8 cellular contexts compared by ENCODE assay signal in the genomic region with DNA sequence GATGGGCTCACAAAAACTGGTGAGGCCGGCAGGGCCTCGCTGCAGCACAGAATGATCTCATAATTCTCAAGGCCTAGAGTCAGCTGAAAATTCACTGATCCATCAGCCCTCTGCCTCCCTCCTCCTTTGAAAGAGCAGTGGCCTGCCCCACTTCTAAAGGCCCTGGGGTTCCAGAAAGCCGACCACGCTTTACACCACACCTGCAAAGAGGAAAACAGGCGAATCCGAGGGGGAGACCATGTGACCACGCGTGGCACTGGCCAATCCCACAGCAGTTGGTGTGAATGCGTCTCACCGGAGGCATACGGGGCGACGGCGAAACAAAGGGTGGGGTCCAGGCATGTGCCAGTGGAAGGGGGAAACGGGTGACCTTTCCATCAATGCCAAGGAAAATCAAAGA.
DNase-seq lines count a peak whose midpoint lies in the region; ATAC-seq, FAIRE-seq and TF ChIP-seq lines count a peak whose summit lies in the region.
"Not testable (repeated sequence)": the region's sequence is repeated elsewhere in the genome, so short reads cannot be mapped to it uniquely, and the experiment has no call there.

No MANE protein-coding gene starts in this region.

- BruUV-seq in GM12878 (replicated peaks; lab: Mats Ljungman, UMichigan): not testable (repeated sequence)

- H3K27me3 ChIP-seq in Karpas-422 (ENCODE audit: low read length); GM12878 (replicated peaks in 1 of 2; ENCODE audit: control insufficient read depth in 2 of 2, insufficient read depth in 2 of 2, low read length in 1 of 2); gastrocnemius medialis; aorta (ENCODE audit: control insufficient read depth in 1 of 2, insufficient read depth in 2 of 2, low read length in 1 of 2): not testable (repeated sequence)

- H3K79me2 ChIP-seq in Karpas-422 (ENCODE audit: low read length); GM12878 (ENCODE audit: control insufficient read depth, insufficient read depth, low read length): not testable (repeated sequence)

- H3K4me2 ChIP-seq in Karpas-422 (ENCODE audit: low read depth, low read length, poor library complexity, severe bottlenecking); GM12878 (ENCODE audit: control insufficient read depth, insufficient read depth): not testable (repeated sequence)

- not testable (repeated sequence) for TF ChIP-seq POLR2A in GM12878 (IDR thresholded peaks at IDR 0.05; ENCODE audit: low read depth, low read length); gastrocnemius medialis (IDR thresholded peaks at IDR 0.05)

- in situ Hi-C loops in GM12878 (cut with MboI); gastrocnemius medialis (cut with MboI; ENCODE audit: low sequenced_read_pairs in 4 of 4): not testable (repeated sequence)

- not testable (repeated sequence) for H3K9me2 ChIP-seq in Karpas-422 (replicated peaks; ENCODE audit: insufficient read depth, low read length)

- DNase-seq in Karpas-422; GM12878 (ENCODE audit: low read depth, low spot score); fibroblast of the aortic adventitia (ENCODE audit: low read depth); gastrocnemius medialis: not testable (repeated sequence)
- DNase-seq in activated CD8-positive, alpha-beta T cell treated with anti-CD3 and anti-CD28 coated beads, Interleukin-2, amount 10 ng/mL, durations not matched to agents 7 days and 5 days: peak; percentile 35
- DNase-seq in memory B cell (ENCODE audit: low spot score in 2 of 2) (peak; percentile 16 to 26), aorta (peak; percentile 15 to 37)

- POLR2A ChIA-PET in activated CD8-positive, alpha-beta T cell treated with anti-CD3 and anti-CD28 coated beads, Interleukin-2, amount 10 ng/mL, durations not matched to agents 7 days and 5 days (lab: Charles Lee); GM12878 (lab: Charles Lee): not testable (repeated sequence)

- not testable (repeated sequence) for H3K9me3 ChIP-seq in Karpas-422 (ENCODE audit: low read length); GM12878 (replicated peaks; ENCODE audit: control insufficient read depth, insufficient read depth, low read length); gastrocnemius medialis; aorta (ENCODE audit: control insufficient read depth, low read length)

- H3K4me3 ChIP-seq in Karpas-422 (ENCODE audit: low read length) (peak overlapping the region; percentile 44; the same call in 1 of the 2 replicates), GM12878 (peak overlapping the region; percentile 58), fibroblast of the aortic adventitia (ENCODE audit: low read depth, low read length) (peak overlapping the region; percentile 31), gastrocnemius medialis (peak overlapping the region; percentile 38 to 57 (median 48))
- not testable (repeated sequence) for H3K4me3 ChIP-seq in aorta (ENCODE audit: low read length in 2 of 2)

- not testable (repeated sequence) for H3K27me3 Mint-ChIP-seq in activated CD8-positive, alpha-beta T cell treated with anti-CD3 and anti-CD28 coated beads, Interleukin-2, amount 10 ng/mL, durations not matched to agents 7 days and 5 days (ENCODE audit: low read depth); memory B cell

- FAIRE-seq in GM12878 (lab: Jason Lieb, UNC): not testable (repeated sequence)

- not testable (repeated sequence) for TF ChIP-seq EP300 in GM12878 (IDR thresholded peaks at IDR 0.05; ENCODE audit: borderline replicate concordance in 1 of 2, control insufficient read depth in 1 of 2, low read depth in 2 of 2, low read length in 2 of 2)

- RAD21 ChIA-PET in GM12878 (lab: Charles Lee; ENCODE audit: unreplicated experiment): not testable (repeated sequence)

- peak overlapping the region; percentile 80 for H3K4me3 Mint-ChIP-seq in activated CD8-positive, alpha-beta T cell treated with anti-CD3 and anti-CD28 coated beads, Interleukin-2, amount 10 ng/mL, durations not matched to agents 7 days and 5 days
- peak overlapping the region; percentile 77 for H3K4me3 Mint-ChIP-seq in memory B cell

- CTCF ChIA-PET in activated CD8-positive, alpha-beta T cell treated with anti-CD3 and anti-CD28 coated beads, Interleukin-2, amount 10 ng/mL, durations not matched to agents 7 days and 5 days (lab: Charles Lee); GM12878 (lab: Yijun Ruan, JAX): not testable (repeated sequence)

- not testable (repeated sequence) for H3K36me3 Mint-ChIP-seq in activated CD8-positive, alpha-beta T cell treated with anti-CD3 and anti-CD28 coated beads, Interleukin-2, amount 10 ng/mL, durations not matched to agents 7 days and 5 days (ENCODE audit: low read depth); memory B cell

- not testable (repeated sequence) for H3K36me3 ChIP-seq in Karpas-422 (ENCODE audit: insufficient read depth, low read length); GM12878 (ENCODE audit: control insufficient read depth in 2 of 2, insufficient read depth in 2 of 2, low read length in 1 of 2); gastrocnemius medialis; aorta (ENCODE audit: control insufficient read depth in 1 of 2, insufficient read depth in 2 of 2, low read length in 1 of 2)

- peak overlapping the region; percentile 45; the same call in 1 of the 2 replicates for H3K9ac ChIP-seq in Karpas-422 (ENCODE audit: low read length)
- H3K9ac ChIP-seq in GM12878 (ENCODE audit: control insufficient read depth, insufficient read depth, low read length): not testable (repeated sequence)

- H3K4me1 ChIP-seq in Karpas-422 (ENCODE audit: low read length); GM12878 (ENCODE audit: control insufficient read depth, insufficient read depth, low read length); gastrocnemius medialis; aorta (ENCODE audit: control insufficient read depth in 1 of 2, insufficient read depth in 2 of 2, low read length in 2 of 2): not testable (repeated sequence)

- TF ChIP-seq CTCF in GM12878 (IDR thresholded peaks at IDR 0.05 in 2 of 3, conservative IDR thresholded peaks at IDR 0.05 in 1 of 3; ENCODE audit: control insufficient read depth in 2 of 3, extremely low read depth in 1 of 3, insufficient read depth in 1 of 3, low read depth in 3 of 3, low read length in 3 of 3); fibroblast of the aortic adventitia (IDR thresholded peaks at IDR 0.05; ENCODE audit: insufficient read depth, low read length); gastrocnemius medialis (IDR thresholded peaks at IDR 0.05 in 4 of 5, conservative IDR thresholded peaks at IDR 0.05 in 1 of 5): not testable (repeated sequence)

- WGBS in GM12878 (ENCODE audit: insufficient coverage, insufficient replicate concordance, low lambda C conversion rate, missing lambda C conversion rate): 0% methylated on average over 8 of the region's 15 CpGs
- 0% methylated on average over 2 to 6 of the region's 15 CpGs for whole genome bisulfite sequencing in aorta, 2 donors

- ATAC-seq in GM18498 (IDR thresholded peaks at IDR 0.05; ENCODE audit: unreplicated experiment) (peak; percentile 39), GM12878 (peak; percentile 44), gastrocnemius medialis (peak; percentile 51 to 58), aorta (ENCODE audit: low FRiP score) (peak; percentile 50)
- ATAC-seq in activated CD8-positive, alpha-beta T cell treated with anti-CD3 and anti-CD28 coated beads, Interleukin-2, amount 10 ng/mL, durations not matched to agents 7 days and 5 days: peak; percentile 36
- ATAC-seq in memory B cell (ENCODE audit: low read depth): not testable (repeated sequence)

- H3K27ac Mint-ChIP-seq in activated CD8-positive, alpha-beta T cell treated with anti-CD3 and anti-CD28 coated beads, Interleukin-2, amount 10 ng/mL, durations not matched to agents 7 days and 5 days: peak overlapping the region; percentile 57
- peak overlapping the region; percentile 82 for H3K27ac Mint-ChIP-seq in memory B cell

- not testable (repeated sequence) for H4K20me1 ChIP-seq in Karpas-422 (ENCODE audit: insufficient read depth, low read depth, low read length); GM12878 (ENCODE audit: control insufficient read depth, insufficient read depth)

- intact Hi-C loops in GM12878 (cut with micrococcal nuclease; ENCODE audit: unreplicated experiment); gastrocnemius medialis (cut with DNase I; ENCODE audit: low total_unique reads); aorta (cut with DNase I): not testable (repeated sequence)

- not testable (repeated sequence) for TF ChIP-seq RAD21 in GM12878 (IDR thresholded peaks at IDR 0.05; ENCODE audit: insufficient read depth, low read depth, low read length)

- not testable (repeated sequence) for H2AFZ ChIP-seq in Karpas-422 (ENCODE audit: low read length)
- 0 out of 2 replicates have a peak overlapping the region, but pooled peaks have one; percentile 39 for H2AFZ ChIP-seq in GM12878 (ENCODE audit: control insufficient read depth, low read depth, low read length)

- not testable (repeated sequence) for H3K4me1 Mint-ChIP-seq in activated CD8-positive, alpha-beta T cell treated with anti-CD3 and anti-CD28 coated beads, Interleukin-2, amount 10 ng/mL, durations not matched to agents 7 days and 5 days (ENCODE audit: low read depth); memory B cell

- not testable (repeated sequence) for H3K9me3 Mint-ChIP-seq in activated CD8-positive, alpha-beta T cell treated with anti-CD3 and anti-CD28 coated beads, Interleukin-2, amount 10 ng/mL, durations not matched to agents 7 days and 5 days (ENCODE audit: insufficient read depth); memory B cell

- SMC1A ChIA-PET in GM12878 (lab: Charles Lee; ENCODE audit: uncharacterized antibody, unreplicated experiment): not testable (repeated sequence)

- H3K27ac ChIP-seq in Karpas-422 (ENCODE audit: low read length); GM12878 (ENCODE audit: control insufficient read depth, insufficient read depth); aorta (ENCODE audit: low read depth in 1 of 2, low read length in 2 of 2): not testable (repeated sequence)
- H3K27ac ChIP-seq in gastrocnemius medialis: peak overlapping the region; percentile 43 to 68 (median 62)
